Comparison of ENCODE assay signal across 9 cellular contexts in the genomic region with DNA sequence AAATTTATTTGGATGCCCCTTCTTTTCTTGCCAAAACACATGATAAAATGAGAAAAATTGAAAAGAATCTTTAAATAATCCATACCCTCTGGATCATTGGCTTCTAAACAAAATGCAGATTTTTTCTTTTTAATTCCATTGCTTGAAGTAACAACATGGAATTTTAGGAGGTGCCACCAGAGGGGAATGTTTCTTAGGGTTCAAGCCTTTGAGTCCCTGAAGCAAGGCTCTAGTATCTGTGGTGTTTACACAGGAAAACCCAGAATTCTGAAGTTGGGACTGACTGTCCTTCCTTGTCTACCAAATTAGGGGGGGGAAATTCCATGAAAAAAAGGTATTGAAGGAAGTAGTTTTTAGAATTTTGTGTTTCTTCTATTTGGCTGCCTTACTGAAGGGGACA.
DNase-seq lines count a peak whose midpoint lies in the region; ATAC-seq and TF ChIP-seq lines count a peak whose summit lies in the region.
"Had no signal": no experiment of that assay in that cellular context is flagged by ENCODE, and none has a peak within 500 bp of the region (broad histone marks: within the 10 kb centered on the region; RNA-seq: fewer than 3 reads in every experiment).

No MANE protein-coding gene starts in this region.

- peaks cover 8% of the 10 kb centered on the region for H3K36me3 Mint-ChIP-seq in Calu3 (ENCODE audit: insufficient read depth, unreplicated experiment)

- peak overlapping the region; percentile 18 for H3K27ac Mint-ChIP-seq in Calu3 (ENCODE audit: unreplicated experiment)

- H3K4me1 Mint-ChIP-seq in Calu3 (ENCODE audit: low read depth, unreplicated experiment) = no peaks in the 10 kb centered on the region

- intact Hi-C loops in Calu3 (cut with micrococcal nuclease; ENCODE audit: unreplicated experiment) (no loop called here), sciatic nerve (cut with DNase I) (no loop called here)

- no peak for TF ChIP-seq CTCF in Calu3 (IDR thresholded peaks at IDR 0.05; ENCODE audit: unreplicated experiment)

- no TSS peak for BruUV-seq in Calu3 (replicated peaks; lab: Mats Ljungman, UMichigan)

- DNase-seq in Calu3 = no peak
- DNase-seq in NCI-H69 (lab: John Stamatoyannopoulos, UW) = peak; percentile 29
- DNase-seq in fibroblast of peridontal ligament (ENCODE audit: extremely low read depth) = peak; percentile 80
- DNase-seq in sciatic nerve (ENCODE audit: low spot score) = no peak
- no peak for DNase-seq in inferior parietal cortex (ENCODE audit: extremely low spot score)
- no peak for DNase-seq in NCI-H2171 treated with DMSO at 0.1 percent for 48 hours (lab: John Stamatoyannopoulos, UW)
- DNase-seq: cerebellar nuclear complex, NCI-H2029 had no signal

- CTCF ChIA-PET in Calu3 (lab: Charles Lee) = no interaction called here

- no peaks in the 10 kb centered on the region for H3K27me3 Mint-ChIP-seq in Calu3 (ENCODE audit: unreplicated experiment)

- H3K9me3 Mint-ChIP-seq in Calu3 (ENCODE audit: low read depth, unreplicated experiment) = no peaks in the 10 kb centered on the region

- ATAC-seq in sciatic nerve (peak; percentile 44), GM21381 (IDR thresholded peaks at IDR 0.05; ENCODE audit: unreplicated experiment) (no peak)

- no peak overlapping the region for H3K4me3 Mint-ChIP-seq in Calu3 (ENCODE audit: low read depth, unreplicated experiment)

Comparison
In these comparisons a context has a peak if more than half of its experiments do, and no peak if none do; other contexts are left out.
1. DNase-seq: peak in NCI-H69 (single experiment) and fibroblast of peridontal ligament (single experiment); none in Calu3 (single experiment), sciatic nerve (single experiment), inferior parietal cortex (single experiment) and NCI-H2171 treated with DMSO at 0.1 percent for 48 hours (single experiment).